8 cellular contexts compared by ENCODE assay signal in genomic region chr2:229713371-229714079, GRCh38. TPM values are rescaled to one million over a fixed set of nuclear protein-coding genes. Genes with fewer than 3 reads are reported as not detected.
DNase-seq lines count a peak whose midpoint lies in the region; ATAC-seq and TF ChIP-seq lines count a peak whose summit lies in the region.

No MANE protein-coding gene starts in this region.

- H3K4me3 Mint-ChIP-seq in endothelial cell (ENCODE audit: unreplicated experiment) = peak overlapping the region; percentile 71
- peak overlapping the region in 9 of 10 donors; percentile 47 to 72 (median 59) for H3K4me3 Mint-ChIP-seq in naive thymus-derived CD8-positive, alpha-beta T cell

- no peak overlapping the region for H3K9ac ChIP-seq in SK-N-SH

- H3K27me3 Mint-ChIP-seq in endothelial cell (ENCODE audit: unreplicated experiment) = peaks cover 15% of the 10 kb centered on the region
- peaks cover 43 to 69% (median 64%) of the 10 kb centered on the region in 5 donors for H3K27me3 Mint-ChIP-seq in naive thymus-derived CD8-positive, alpha-beta T cell

- 11% methylated on average over 28 of the region's 61 CpGs for WGBS in SK-N-SH (ENCODE audit: low lambda C conversion rate)

- DNase-seq in G401 (ENCODE audit: low spot score) (peak; percentile 61), SK-N-SH (peak; percentile 87), endothelial cell (ENCODE audit: low spot score) (peak; percentile 55), NAMALWA (ENCODE audit: low spot score) (no peak), UCSD-AML1 (lab: John Stamatoyannopoulos, UW; ENCODE audit: unreplicated experiment) (no peak), OCI-M1 (lab: John Stamatoyannopoulos, UW) (no peak)
- DNase-seq in naive thymus-derived CD8-positive, alpha-beta T cell = no peak

- POLR2A ChIA-PET in SK-N-SH (lab: Yijun Ruan, JAX) = no interaction called here
- POLR2A ChIA-PET in naive thymus-derived CD8-positive, alpha-beta T cell (lab: Charles Lee) = no interaction called here

- CTCF ChIA-PET in SK-N-SH (lab: Yijun Ruan, JAX) = interaction anchor here (0.6 to 3.8 kb wide), 13 partner anchors 15 to 583 kb away, joined by 3 to 18 read pairs (median 3); no protein-coding TSS in a partner anchor

- no peaks in the 10 kb centered on the region for H3K79me2 ChIP-seq in SK-N-SH (ENCODE audit: insufficient read depth)

- H3K9me2 ChIP-seq in SK-N-SH = no peaks in the 10 kb centered on the region

- no peak overlapping the region for H3K27ac Mint-ChIP-seq in endothelial cell (ENCODE audit: unreplicated experiment)
- no peak overlapping the region for H3K27ac Mint-ChIP-seq in naive thymus-derived CD8-positive, alpha-beta T cell

- H3K9me3 Mint-ChIP-seq in endothelial cell (ENCODE audit: unreplicated experiment) = no peaks in the 10 kb centered on the region
- H3K9me3 Mint-ChIP-seq in naive thymus-derived CD8-positive, alpha-beta T cell = peaks cover 0 to 23% (median 5%) of the 10 kb centered on the region in 9 donors

- H2AFZ ChIP-seq in SK-N-SH (ENCODE audit: low read depth) = 0 out of 2 replicates have a peak overlapping the region, but pooled peaks have one; percentile 41

- H3K27ac ChIP-seq in SK-N-SH (ENCODE audit: low read depth in 2 of 2, low read length in 1 of 2) = no peak overlapping the region

- no peak for TF ChIP-seq EP300 in SK-N-SH (IDR thresholded peaks at IDR 0.05; ENCODE audit: borderline replicate concordance in 1 of 2, low read depth in 1 of 2, low read length in 1 of 2)

- no peaks in the 10 kb centered on the region for H3K36me3 ChIP-seq in SK-N-SH (replicated peaks in 1 of 2; ENCODE audit: control insufficient read depth in 1 of 2, insufficient read depth in 2 of 2, low read length in 1 of 2)

- no peaks in the 10 kb centered on the region for H3F3A ChIP-seq in SK-N-SH (replicated peaks; ENCODE audit: insufficient read depth)

- TF ChIP-seq CTCF in SK-N-SH (IDR thresholded peaks at IDR 0.05) = no peak
- peak; percentile 0 for TF ChIP-seq CTCF in endothelial cell (IDR thresholded peaks at IDR 0.05; ENCODE audit: unreplicated experiment)

- H3K4me3 ChIP-seq in SK-N-SH (ENCODE audit: low read depth in 2 of 2, low read length in 1 of 2) = peak overlapping the region in 1 of 2 experiments; percentile 57; a peak in 3 of 4 replicates

- in situ Hi-C loops in G401 (cut with HindIII; ENCODE audit: low sequenced_read_pairs) = no loop called here

- ATAC-seq in HG02642 (IDR thresholded peaks at IDR 0.05; ENCODE audit: poor library complexity, unreplicated experiment) = peak; percentile 34
- peak; percentile 20 to 24 for ATAC-seq in naive thymus-derived CD8-positive, alpha-beta T cell

- peaks cover 26% of the 10 kb centered on the region; the same call in 1 of the 2 replicates for H3K27me3 ChIP-seq in SK-N-SH (ENCODE audit: insufficient read depth)

- no peaks in the 10 kb centered on the region for H4K20me1 ChIP-seq in SK-N-SH (ENCODE audit: insufficient read depth)

- peak; percentile 29; the same call in 1 of the 2 replicates for TF ChIP-seq RAD21 in SK-N-SH (IDR thresholded peaks at IDR 0.05; ENCODE audit: low read length)

- H3K4me2 ChIP-seq in SK-N-SH = peak overlapping the region; percentile 47; the same call in 1 of the 2 replicates

- peaks cover 0 to 17% of the 10 kb centered on the region in 2 experiments; a peak in 1 of 4 replicates for H3K4me1 ChIP-seq in SK-N-SH (ENCODE audit: control insufficient read depth in 1 of 2, insufficient read depth in 2 of 2, low read depth in 1 of 2, low read length in 1 of 2)

- H3K36me3 Mint-ChIP-seq in endothelial cell (ENCODE audit: low read depth, unreplicated experiment) = no peaks in the 10 kb centered on the region
- peaks cover 6 to 13% (median 8%) of the 10 kb centered on the region in 3 donors for H3K36me3 Mint-ChIP-seq in naive thymus-derived CD8-positive, alpha-beta T cell

- peaks cover 2% of the 10 kb centered on the region for H3K4me1 Mint-ChIP-seq in endothelial cell (ENCODE audit: unreplicated experiment)
- H3K4me1 Mint-ChIP-seq in naive thymus-derived CD8-positive, alpha-beta T cell = peaks cover 5 to 15% (median 14%) of the 10 kb centered on the region in 4 donors

- H3K9me3 ChIP-seq in SK-N-SH = no peaks in the 10 kb centered on the region

TF ChIP-seq in SK-N-SH, 30 proteins besides CTCF, POLR2A, EP300 and RAD21 (continues in another document):
- TF ChIP-seq JUND (IDR thresholded peaks at IDR 0.05) (no peak), MXI1 (IDR thresholded peaks at IDR 0.05; ENCODE audit: low read depth, low read length) (peak; percentile 15; the same call in 1 of the 2 replicates), MEF2A (IDR thresholded peaks at IDR 0.05; ENCODE audit: borderline replicate concordance, low read depth) (no peak), POLR2AphosphoS5 (IDR thresholded peaks at IDR 0.05; ENCODE audit: low read depth, low read length) (no peak), CHD2 (IDR thresholded peaks at IDR 0.05; ENCODE audit: low read length, partially characterized antibody) (no peak), NRF1 (IDR thresholded peaks at IDR 0.05; ENCODE audit: low read depth, low read length) (no peak), RXRA (IDR thresholded peaks at IDR 0.05; ENCODE audit: borderline replicate concordance, low read depth) (no peak), RCOR1 (IDR thresholded peaks at IDR 0.05; ENCODE audit: low read length) (no peak), EZH2phosphoT487 (IDR thresholded peaks at IDR 0.05; ENCODE audit: borderline replicate concordance, low read depth) (peak; percentile 56; the same call in 1 of the 2 replicates), FOXJ3 (CRISPR knock-in tag; IDR thresholded peaks at IDR 0.05) (0 out of 2 replicates have a peak, but pooled peaks have one; percentile 41), FOXM1 (IDR thresholded peaks at IDR 0.05; ENCODE audit: low read depth) (no peak), SMC3 (IDR thresholded peaks at IDR 0.05; ENCODE audit: low read depth, low read length) (no peak), FOSL2 (IDR thresholded peaks at IDR 0.05; ENCODE audit: borderline replicate concordance, low read depth) (no peak)
- TF ChIP-seq, protein P1, sequence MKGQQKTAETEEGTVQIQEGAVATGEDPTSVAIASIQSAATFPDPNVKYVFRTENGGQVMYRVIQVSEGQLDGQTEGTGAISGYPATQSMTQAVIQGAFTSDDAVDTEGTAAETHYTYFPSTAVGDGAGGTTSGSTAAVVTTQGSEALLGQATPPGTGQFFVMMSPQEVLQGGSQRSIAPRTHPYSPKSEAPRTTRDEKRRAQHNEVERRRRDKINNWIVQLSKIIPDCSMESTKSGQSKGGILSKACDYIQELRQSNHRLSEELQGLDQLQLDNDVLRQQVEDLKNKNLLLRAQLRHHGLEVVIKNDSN (IDR thresholded peaks at IDR 0.05; ENCODE audit: borderline replicate concordance, low read depth) = no peak
- TF ChIP-seq, protein P2, sequence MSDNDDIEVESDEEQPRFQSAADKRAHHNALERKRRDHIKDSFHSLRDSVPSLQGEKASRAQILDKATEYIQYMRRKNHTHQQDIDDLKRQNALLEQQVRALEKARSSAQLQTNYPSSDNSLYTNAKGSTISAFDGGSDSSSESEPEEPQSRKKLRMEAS (IDR thresholded peaks at IDR 0.05; ENCODE audit: low read depth) = no peak
- TF ChIP-seq, protein P3, sequence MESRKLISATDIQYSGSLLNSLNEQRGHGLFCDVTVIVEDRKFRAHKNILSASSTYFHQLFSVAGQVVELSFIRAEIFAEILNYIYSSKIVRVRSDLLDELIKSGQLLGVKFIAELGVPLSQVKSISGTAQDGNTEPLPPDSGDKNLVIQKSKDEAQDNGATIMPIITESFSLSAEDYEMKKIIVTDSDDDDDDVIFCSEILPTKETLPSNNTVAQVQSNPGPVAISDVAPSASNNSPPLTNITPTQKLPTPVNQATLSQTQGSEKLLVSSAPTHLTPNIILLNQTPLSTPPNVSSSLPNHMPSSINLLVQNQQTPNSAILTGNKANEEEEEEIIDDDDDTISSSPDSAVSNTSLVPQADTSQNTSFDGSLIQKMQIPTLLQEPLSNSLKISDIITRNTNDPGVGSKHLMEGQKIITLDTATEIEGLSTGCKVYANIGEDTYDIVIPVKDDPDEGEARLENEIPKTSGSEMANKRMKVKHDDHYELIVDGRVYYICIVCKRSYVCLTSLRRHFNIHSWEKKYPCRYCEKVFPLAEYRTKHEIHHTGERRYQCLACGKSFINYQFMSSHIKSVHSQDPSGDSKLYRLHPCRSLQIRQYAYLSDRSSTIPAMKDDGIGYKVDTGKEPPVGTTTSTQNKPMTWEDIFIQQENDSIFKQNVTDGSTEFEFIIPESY (IDR thresholded peaks at IDR 0.05; ENCODE audit: borderline replicate concordance, low read depth) = no peak
- TF ChIP-seq, protein P4, sequence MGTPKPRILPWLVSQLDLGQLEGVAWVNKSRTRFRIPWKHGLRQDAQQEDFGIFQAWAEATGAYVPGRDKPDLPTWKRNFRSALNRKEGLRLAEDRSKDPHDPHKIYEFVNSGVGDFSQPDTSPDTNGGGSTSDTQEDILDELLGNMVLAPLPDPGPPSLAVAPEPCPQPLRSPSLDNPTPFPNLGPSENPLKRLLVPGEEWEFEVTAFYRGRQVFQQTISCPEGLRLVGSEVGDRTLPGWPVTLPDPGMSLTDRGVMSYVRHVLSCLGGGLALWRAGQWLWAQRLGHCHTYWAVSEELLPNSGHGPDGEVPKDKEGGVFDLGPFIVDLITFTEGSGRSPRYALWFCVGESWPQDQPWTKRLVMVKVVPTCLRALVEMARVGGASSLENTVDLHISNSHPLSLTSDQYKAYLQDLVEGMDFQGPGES (IDR thresholded peaks at IDR 0.05; ENCODE audit: low read depth, low read length) = no peak

RNA-seq across cellular contexts. Expression of gene DNER, which starts 0.8 kb away (rescaled TPM):
- not detected in 2 replicates for total RNA-seq in G401 (2014; rRNA removed; shearing (Covaris generic))
- 1.4 and 1.9 TPM in 2 replicates for polyA plus RNA-seq in SK-N-SH (2012; rRNA removed)
- 2.0 and 2.1 TPM in 2 replicates for polyA plus RNA-seq in SK-N-SH (2012; cell fraction: cytosol; rRNA removed)
- 2.0 and 2.2 TPM in 2 replicates for polyA plus RNA-seq in SK-N-SH (2012; cell fraction: nucleus; rRNA removed)
- total RNA-seq in endothelial cell (ENCODE audit: unreplicated experiment) = 0.15 TPM
- total RNA-seq in naive thymus-derived CD8-positive, alpha-beta T cell = not detected
- polyA plus RNA-seq in naive thymus-derived CD8-positive, alpha-beta T cell = not detected

Comparison
In these comparisons a context has a peak if more than half of its experiments do, and no peak if none do; other contexts are left out.
1. DNase-seq: peak in G401 (single experiment), SK-N-SH (single experiment) and endothelial cell (single experiment); none in naive thymus-derived CD8-positive, alpha-beta T cell (0 of 10), NAMALWA (single experiment), UCSD-AML1 (single experiment) and OCI-M1 (single experiment).